ENCODE assay signal across 1 cellular context in the genomic region with DNA sequence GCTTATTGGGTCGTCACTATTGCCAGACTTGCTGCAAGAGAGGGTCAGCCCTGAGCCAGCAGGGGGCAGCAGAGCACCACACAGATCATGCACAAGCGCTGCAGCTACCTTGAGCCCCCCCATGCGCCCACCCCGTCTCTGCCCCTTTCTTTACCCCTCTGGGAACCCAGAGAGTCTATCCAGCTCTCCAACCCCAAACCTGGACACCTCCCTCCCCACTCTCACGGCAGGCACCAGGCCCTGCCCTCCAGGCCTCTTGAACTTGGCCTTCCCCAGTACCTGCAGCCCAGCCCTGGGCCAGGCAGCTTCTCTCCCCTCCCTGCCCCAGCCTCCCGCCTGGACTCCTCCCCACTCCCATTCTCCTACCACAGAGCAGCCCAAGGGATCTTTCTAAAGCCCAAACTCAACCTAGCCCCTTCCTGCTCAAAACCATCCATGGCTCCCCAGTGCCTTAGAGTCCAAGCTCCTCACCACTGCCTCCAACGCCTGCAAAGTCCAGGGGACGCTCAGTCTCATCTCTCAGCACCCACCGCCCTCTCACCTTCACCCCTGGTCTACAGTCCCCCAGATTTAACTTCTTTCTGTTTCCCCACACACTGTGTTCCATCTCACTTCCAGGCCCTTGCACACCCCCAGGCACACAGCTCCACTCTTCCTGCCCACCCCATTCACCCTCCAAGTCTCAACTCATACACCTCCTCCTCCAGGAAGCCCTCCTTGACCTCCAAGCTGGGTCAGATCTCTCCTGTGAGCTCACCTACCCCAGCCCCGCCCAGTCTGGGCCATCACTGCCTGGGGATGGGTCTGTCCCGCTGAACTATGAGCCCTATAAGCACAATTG.
TF ChIP-seq lines count a peak whose summit lies in the region.

No MANE protein-coding gene starts in this region.

TF ChIP-seq in GM12878, 131 proteins besides CTCF, POLR2A, EP300 and RAD21:
- TF ChIP-seq MLLT1 (IDR thresholded peaks at IDR 0.05), result 0 out of 2 replicates have a peak, but pooled peaks have one; percentile 25
- TF ChIP-seq, protein P1, sequence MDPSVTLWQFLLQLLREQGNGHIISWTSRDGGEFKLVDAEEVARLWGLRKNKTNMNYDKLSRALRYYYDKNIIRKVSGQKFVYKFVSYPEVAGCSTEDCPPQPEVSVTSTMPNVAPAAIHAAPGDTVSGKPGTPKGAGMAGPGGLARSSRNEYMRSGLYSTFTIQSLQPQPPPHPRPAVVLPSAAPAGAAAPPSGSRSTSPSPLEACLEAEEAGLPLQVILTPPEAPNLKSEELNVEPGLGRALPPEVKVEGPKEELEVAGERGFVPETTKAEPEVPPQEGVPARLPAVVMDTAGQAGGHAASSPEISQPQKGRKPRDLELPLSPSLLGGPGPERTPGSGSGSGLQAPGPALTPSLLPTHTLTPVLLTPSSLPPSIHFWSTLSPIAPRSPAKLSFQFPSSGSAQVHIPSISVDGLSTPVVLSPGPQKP (IDR thresholded peaks at IDR 0.05; ENCODE audit: low read depth, low read length), result no peak
- 0 out of 2 replicates have a peak, but pooled peaks have one; percentile 8 for TF ChIP-seq RUNX3 (IDR thresholded peaks at IDR 0.05; ENCODE audit: low read length)
- TF ChIP-seq ZNF207 (IDR thresholded peaks at IDR 0.05; ENCODE audit: borderline replicate concordance), result no peak
- no peak for TF ChIP-seq BCL3 (IDR thresholded peaks at IDR 0.05; ENCODE audit: borderline replicate concordance, insufficient read depth, low read depth, low read length, poor library complexity, severe bottlenecking)
- no peak for TF ChIP-seq RFX5 (IDR thresholded peaks at IDR 0.05; ENCODE audit: low read depth, low read length)
- TF ChIP-seq, protein P2, sequence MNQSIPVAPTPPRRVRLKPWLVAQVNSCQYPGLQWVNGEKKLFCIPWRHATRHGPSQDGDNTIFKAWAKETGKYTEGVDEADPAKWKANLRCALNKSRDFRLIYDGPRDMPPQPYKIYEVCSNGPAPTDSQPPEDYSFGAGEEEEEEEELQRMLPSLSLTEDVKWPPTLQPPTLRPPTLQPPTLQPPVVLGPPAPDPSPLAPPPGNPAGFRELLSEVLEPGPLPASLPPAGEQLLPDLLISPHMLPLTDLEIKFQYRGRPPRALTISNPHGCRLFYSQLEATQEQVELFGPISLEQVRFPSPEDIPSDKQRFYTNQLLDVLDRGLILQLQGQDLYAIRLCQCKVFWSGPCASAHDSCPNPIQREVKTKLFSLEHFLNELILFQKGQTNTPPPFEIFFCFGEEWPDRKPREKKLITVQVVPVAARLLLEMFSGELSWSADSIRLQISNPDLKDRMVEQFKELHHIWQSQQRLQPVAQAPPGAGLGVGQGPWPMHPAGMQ (IDR thresholded peaks at IDR 0.05; ENCODE audit: borderline replicate concordance), result no peak
- TF ChIP-seq MXI1 (IDR thresholded peaks at IDR 0.05; ENCODE audit: low read depth, low read length), result no peak
- TF ChIP-seq SMC3 (IDR thresholded peaks at IDR 0.05; ENCODE audit: borderline replicate concordance, low read length), result peak; percentile 80
- no peak for TF ChIP-seq MEF2A (IDR thresholded peaks at IDR 0.05; ENCODE audit: insufficient read depth, low read depth, low read length)
- 0 out of 2 replicates have a peak, but pooled peaks have one; percentile 13 for TF ChIP-seq YY1 (IDR thresholded peaks at IDR 0.05; ENCODE audit: low read depth, low read length)
- 0 out of 2 replicates have a peak, but pooled peaks have one; percentile 29 for TF ChIP-seq NBN (IDR thresholded peaks at IDR 0.05)
